9 cellular contexts compared by ENCODE assay signal in genomic region chr19:46296722-46297431, GRCh38. TPM values are rescaled to one million over a fixed set of nuclear protein-coding genes. Genes with fewer than 3 reads are reported as not detected.
DNase-seq lines count a peak whose midpoint lies in the region; ATAC-seq, FAIRE-seq and TF ChIP-seq lines count a peak whose summit lies in the region.
"Had no signal": no experiment of that assay in that cellular context is flagged by ENCODE, and none has a peak within 500 bp of the region (broad histone marks: within the 10 kb centered on the region; RNA-seq: fewer than 3 reads in every experiment).

Gene HIF3A, plus strand, starts transcription at chr19:46297042. Its CDS starts 35 bp downstream, at chr19:46297077.

- FAIRE-seq in GM19239 (lab: Jason Lieb, UNC): no peak

- H3K27me3 ChIP-seq in ACC112 (ENCODE audit: insufficient read depth, low read length) (no peaks in the 10 kb centered on the region), neural cell (ENCODE audit: insufficient read depth, low read depth, low read length) (no peaks in the 10 kb centered on the region)

- H3K27ac ChIP-seq in ACC112 (ENCODE audit: low read depth, low read length): no peak within 1 kb of the TSS
- H3K27ac ChIP-seq in neural cell (ENCODE audit: low read length): no peak within 1 kb of the TSS

- no peak for ATAC-seq in GM18502 (IDR thresholded peaks at IDR 0.05; ENCODE audit: poor library complexity, unreplicated experiment)
- no peak for ATAC-seq in HG02571 (IDR thresholded peaks at IDR 0.05; ENCODE audit: unreplicated experiment)
- ATAC-seq in GM19324 (IDR thresholded peaks at IDR 0.05; ENCODE audit: low FRiP score, unreplicated experiment): no peak

- H2AFZ ChIP-seq in ACC112 (ENCODE audit: low read length, unreplicated experiment) (no peak within 1 kb of the TSS), neural cell (ENCODE audit: low read depth, low read length) (peak within 1 kb of the TSS; percentile 73)

- H4K20me1 ChIP-seq in neural cell (ENCODE audit: insufficient read depth): no peaks in the 10 kb centered on the region

- no peak for TF ChIP-seq CTCF in foreskin fibroblast (IDR thresholded peaks at IDR 0.05; ENCODE audit: low read depth, low read length)
- no peak for TF ChIP-seq CTCF in neural cell (IDR thresholded peaks at IDR 0.05; ENCODE audit: poor library complexity, severe bottlenecking)

- H3K9me2 ChIP-seq in neural cell (ENCODE audit: insufficient read depth, low read length): no peaks in the 10 kb centered on the region

- H3F3A ChIP-seq in neural cell (ENCODE audit: insufficient read depth, low read length, poor library complexity, severe bottlenecking): no peaks in the 10 kb centered on the region

- H3K4me3 ChIP-seq in ACC112 (ENCODE audit: low read depth, low read length) (peak within 1 kb of the TSS; percentile 76), foreskin fibroblast (ENCODE audit: low read depth in 1 of 2, low read length in 2 of 2) (peak within 1 kb of the TSS; percentile 21 to 47), neural cell (ENCODE audit: low read length) (peak within 1 kb of the TSS; percentile 84)

- H3K36me3 ChIP-seq in ACC112 (ENCODE audit: insufficient read depth, low read length) (no peaks in the 10 kb centered on the region), neural cell (ENCODE audit: insufficient read depth, low read length) (no peaks in the 10 kb centered on the region)

- H3K9ac ChIP-seq in neural cell (ENCODE audit: low read length): peak within 1 kb of the TSS; percentile 57

- H3K9me3 ChIP-seq in neural cell (ENCODE audit: low read length): no peaks in the 10 kb centered on the region

- DNase-seq in NCI-H69 (lab: John Stamatoyannopoulos, UW) (peak; percentile 65), foreskin fibroblast (peak; percentile 59 to 82), GM19239 (ENCODE audit: insufficient read length, low spot score) (no peak)
- DNase-seq: CD4-positive, alpha-beta T cell had no signal

- peak within 1 kb of the TSS; percentile 82 for H3K4me2 ChIP-seq in neural cell (ENCODE audit: low read length)

- H3K79me2 ChIP-seq in ACC112 (ENCODE audit: control insufficient read depth, insufficient read depth, low read length, unreplicated experiment) (peaks cover 7% of the 10 kb centered on the region), neural cell (replicated peaks; ENCODE audit: insufficient read depth, low read length) (no peaks in the 10 kb centered on the region)

- peaks cover 38% of the 10 kb centered on the region for H3K4me1 ChIP-seq in ACC112 (ENCODE audit: control insufficient read depth, insufficient read depth, low read length, unreplicated experiment)

- TF ChIP-seq EP300 in neural cell (conservative IDR thresholded peaks at IDR 0.05; ENCODE audit: poor library complexity, severe bottlenecking): no peak

- TF ChIP-seq RAD21 in neural cell (conservative IDR thresholded peaks at IDR 0.05): no peak

TF ChIP-seq in neural cell, 6 proteins besides CTCF, POLR2A, EP300 and RAD21:
- TF ChIP-seq SMC3 (conservative IDR thresholded peaks at IDR 0.05; ENCODE audit: poor library complexity) (no peak), MXI1 (conservative IDR thresholded peaks at IDR 0.05; ENCODE audit: poor library complexity, severe bottlenecking) (no peak), EZH2 (IDR thresholded peaks at IDR 0.05; ENCODE audit: borderline replicate concordance, insufficient read depth, low read length, poor library complexity, severe bottlenecking) (no peak)

RNA-seq across cellular contexts. Expression of gene HIF3A, which starts in this region (rescaled TPM):
- 2.0 and 2.1 TPM in 2 replicates for polyA plus RNA-seq in neural cell
- polyA minus RNA-seq in neural cell: 3.4 and 5.0 TPM in 2 replicates

Comparison
In these comparisons a context has a peak if more than half of its experiments do, and no peak if none do; other contexts are left out.
1. H3K4me3 ChIP-seq: peak in every context shown above with its lines; median percentile 84 in neural cell; 76 in ACC112; 34 in foreskin fibroblast.